16 cellular contexts compared by ENCODE assay signal in the genomic region with DNA sequence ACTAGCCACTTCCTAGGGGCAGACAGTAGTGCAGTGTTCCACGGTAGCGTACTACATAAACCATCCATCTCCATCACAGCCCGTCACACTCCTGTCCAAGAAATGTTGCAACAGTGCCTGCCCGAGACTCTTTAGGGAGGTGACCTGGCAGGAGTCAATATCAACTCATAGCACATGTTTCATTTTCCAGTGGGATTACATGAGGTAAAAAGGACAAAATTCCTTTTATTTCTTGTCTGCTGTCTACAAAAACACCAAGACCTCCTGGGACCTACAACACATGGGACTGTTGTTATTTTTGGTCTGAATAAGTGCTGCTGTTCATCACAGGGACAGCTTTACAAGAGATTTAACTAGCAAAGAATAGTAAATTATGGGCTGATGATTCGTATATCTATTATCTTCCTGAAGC.
DNase-seq lines count a peak whose midpoint lies in the region; ATAC-seq and TF ChIP-seq lines count a peak whose summit lies in the region.
"Had no signal": no experiment of that assay in that cellular context is flagged by ENCODE, and none has a peak within 500 bp of the region (broad histone marks: within the 10 kb centered on the region; RNA-seq: fewer than 3 reads in every experiment).

No MANE protein-coding gene starts in this region.

- intact Hi-C loops in Right ventricle myocardium inferior (cut with DNase I): no loop called here
- intact Hi-C loops in cardiac septum (cut with DNase I): no loop called here
- intact Hi-C loops in posterior vena cava (cut with DNase I): no loop called here

- peak; percentile 97 for ATAC-seq in Right ventricle myocardium inferior
- ATAC-seq in omental fat pad (ENCODE audit: low FRiP score): peak; percentile 81
- ATAC-seq: HepG2, T-cell had no signal

- no peak for DNase-seq in Right ventricle myocardium inferior (ENCODE audit: missing footprints)
- DNase-seq in cardiac septum (ENCODE audit: low spot score): no peak
- DNase-seq in fibroblast of villous mesenchyme (ENCODE audit: low read depth): peak; percentile 45
- no peak for DNase-seq in omental fat pad (ENCODE audit: low spot score)
- DNase-seq in NCI-H748 treated with DMSO at 0.1 percent for 48 hours (lab: John Stamatoyannopoulos, UW): no peak
- DNase-seq in posterior vena cava (ENCODE audit: low spot score): no peak
- DNase-seq in activated CD4-positive, CD25-positive, alpha-beta regulatory T cell treated with anti-CD3 and anti-CD28 coated beads, Interleukin-2, amount 50 U/mL, for 72 hours: no peak
- DNase-seq in SW 1271 (lab: John Stamatoyannopoulos, UW): no peak
- DNase-seq: activated CD4-positive, CD25-positive, alpha-beta regulatory T cell; DND-41; H7; hippocampal formation; NCI-H2081 treated with DMSO at 0.1 percent for 48 hours; NCI-H774; T-cell had no signal

- TF ChIP-seq CTCF in fibroblast of villous mesenchyme (IDR thresholded peaks at IDR 0.05; ENCODE audit: insufficient read depth, low read depth, low read length): no peak
- no peak for TF ChIP-seq CTCF in omental fat pad (IDR thresholded peaks at IDR 0.05)

- no peak overlapping the region for H3K4me3 ChIP-seq in fibroblast of villous mesenchyme (ENCODE audit: low read depth, low read length)
